In genomic region chr19:2782936-2783780, GRCh38 we compare ENCODE assay signal across 8 cellular contexts.
A peak's percentile ranks its signal among the peaks of the same experiment; 100 is the strongest.
DNase-seq lines count a peak whose midpoint lies in the region; ATAC-seq and FAIRE-seq lines count a peak whose summit lies in the region.

SGTA (minus strand) TSS chr19:2783273; CDS start chr19:2769068, 14,205 bp downstream.

- peak; percentile 92 for FAIRE-seq in islet of Langerhans (lab: Jason Lieb, UNC)

- ATAC-seq in GM19035 (IDR thresholded peaks at IDR 0.05; ENCODE audit: unreplicated experiment) (peak; percentile 78), HG03354 (IDR thresholded peaks at IDR 0.05; ENCODE audit: poor library complexity, severe bottlenecking, unreplicated experiment) (peak; percentile 81)
- peak; percentile 80 to 83 for ATAC-seq in activated CD4-positive, CD25-positive, alpha-beta regulatory T cell treated with anti-CD3 and anti-CD28 coated beads, Interleukin-2, amount 50 U/mL, for 24 hours

- DNase-seq in AML-193 (lab: John Stamatoyannopoulos, UW), result peak; percentile 98 to 99
- DNase-seq in NCI-H446 treated with DMSO at 0.1 percent for 48 hours (lab: John Stamatoyannopoulos, UW), result peak; percentile 98
- DNase-seq in cerebellar cortex (ENCODE audit: low spot score), result peak; percentile 99
- peak; percentile 92 for DNase-seq in stimulated activated CD4-positive, alpha-beta T cell treated with anti-CD3 and anti-CD28 coated beads, Interleukin-12 subunit alpha, Interleukin-12 subunit beta, amount 100 ng/mL, for 4 hours

Comparison
In these comparisons a context has a peak if more than half of its experiments do, and no peak if none do; other contexts are left out.
1. Peak in every context shown above with its lines: DNase-seq and ATAC-seq.